20 cellular contexts compared by ENCODE assay signal in the genomic region with DNA sequence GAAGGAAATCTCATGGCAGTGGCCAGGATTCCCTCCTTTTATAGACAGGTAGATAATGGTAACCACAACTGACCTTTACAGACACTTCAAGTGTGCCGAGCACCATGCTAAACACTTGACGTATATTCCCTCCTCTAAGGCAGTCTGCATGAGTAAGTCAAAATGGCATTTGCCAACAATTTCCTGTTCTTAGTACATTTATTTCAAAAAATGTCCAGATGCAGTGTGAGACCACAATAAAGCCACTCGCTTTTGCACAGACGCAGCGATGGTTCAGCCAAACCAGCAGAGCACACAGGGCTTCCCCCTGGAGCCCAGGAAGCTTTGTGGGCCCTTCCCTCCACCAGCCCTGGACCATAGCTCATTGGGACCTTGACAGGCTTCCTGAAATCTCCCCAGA. TPM values are rescaled to one million over a fixed set of nuclear protein-coding genes. Genes with fewer than 3 reads are reported as not detected.
DNase-seq lines count a peak whose midpoint lies in the region; ATAC-seq, FAIRE-seq and TF ChIP-seq lines count a peak whose summit lies in the region.
"Had no signal": no experiment of that assay in that cellular context is flagged by ENCODE, and none has a peak within 500 bp of the region (broad histone marks: within the 10 kb centered on the region; RNA-seq: fewer than 3 reads in every experiment).

No MANE protein-coding gene starts in this region.

- no peaks in the 10 kb centered on the region for H3K36me3 Mint-ChIP-seq in MCF 10A (ENCODE audit: insufficient read depth, unreplicated experiment)

- intact Hi-C loops in MCF 10A (cut with micrococcal nuclease): no loop called here
- intact Hi-C loops in breast epithelium (cut with DNase I; ENCODE audit: low total_unique reads): no loop called here
- intact Hi-C loops in A673 (cut with micrococcal nuclease; ENCODE audit: unreplicated experiment): no loop called here
- intact Hi-C loops in mucosa of descending colon (cut with DNase I, micrococcal nuclease): no loop called here

- no peaks in the 10 kb centered on the region for H3K27me3 Mint-ChIP-seq in MCF 10A (ENCODE audit: insufficient read depth, unreplicated experiment)

- peak; percentile 39 for DNase-seq in MCF 10A (ENCODE audit: unreplicated experiment)
- DNase-seq in breast epithelium (ENCODE audit: low spot score in 2 of 2): no peak
- DNase-seq in RCC 7860 (ENCODE audit: low spot score): peak; percentile 19
- DNase-seq in epithelial cell of prostate (ENCODE audit: low read depth, low spot score): no peak
- no peak for DNase-seq in NCI-H748 (lab: John Stamatoyannopoulos, UW; ENCODE audit: unreplicated experiment)
- DNase-seq in kidney tubule cell (ENCODE audit: low spot score): no peak
- DNase-seq in A673 (ENCODE audit: low spot score): no peak
- DNase-seq in mucosa of descending colon: no peak
- DNase-seq: activated gamma-delta T cell treated with Interleukin-2 at 50 U/mL for 16 hours, brain microvascular endothelial cell, Karpas-422, NCI-H1436 treated with DMSO at 0.1 percent for 48 hours, NCI-H446 had no signal

- no peak for TF ChIP-seq CTCF in MCF 10A (IDR thresholded peaks at IDR 0.05; ENCODE audit: unreplicated experiment)
- no peak for TF ChIP-seq CTCF in breast epithelium (IDR thresholded peaks at IDR 0.05)
- TF ChIP-seq CTCF in A673 (conservative IDR thresholded peaks at IDR 0.05; ENCODE audit: low read depth, low read length): no peak
- TF ChIP-seq CTCF in mucosa of descending colon (IDR thresholded peaks at IDR 0.05): no peak

- CTCF ChIA-PET in MCF 10A (lab: Yijun Ruan, JAX) (interaction anchor here (0.6 to 0.7 kb wide), 2 partner anchors 76 to 222 kb away, joined by 3 to 4 read pairs; no protein-coding TSS in a partner anchor), A673 (lab: Charles Lee) (no interaction called here)

- POLR2A ChIA-PET in MCF 10A (lab: Yijun Ruan, JAX): no interaction called here
- POLR2A ChIA-PET in A673 (lab: Charles Lee; ENCODE audit: low non-redundant PET): no interaction called here

- H3K36me3 ChIP-seq in breast epithelium (no peaks in the 10 kb centered on the region), A673 (ENCODE audit: insufficient read depth, low read length, poor library complexity, severe bottlenecking) (no peaks in the 10 kb centered on the region), mucosa of descending colon (ENCODE audit: low read depth) (no peaks in the 10 kb centered on the region)
- H3K36me3 ChIP-seq: brain microvascular endothelial cell had no signal

- H3K9me3 Mint-ChIP-seq in MCF 10A (ENCODE audit: unreplicated experiment): no peaks in the 10 kb centered on the region
- H3K9me3 Mint-ChIP-seq: stimulated activated naive CD8-positive, alpha-beta T cell treated with anti-CD3 and anti-CD28 coated beads, Interleukin-15, Interleukin-2, amounts not matched to agents 100 ng/mL and 50 ng/mL, for 24 hours had no signal

- FAIRE-seq in RCC 7860 (lab: Jason Lieb, UNC): no peak
- FAIRE-seq: D721Med had no signal

- H3K4me3 ChIP-seq in breast epithelium: no peak overlapping the region
- no peak overlapping the region for H3K4me3 ChIP-seq in A673 (ENCODE audit: low read depth, low read length, poor library complexity, severe bottlenecking)
- H3K4me3 ChIP-seq in mucosa of descending colon: no peak overlapping the region
- H3K4me3 ChIP-seq: hepatocyte had no signal

- H3K9me3 ChIP-seq in breast epithelium: no peaks in the 10 kb centered on the region
- no peaks in the 10 kb centered on the region for H3K9me3 ChIP-seq in A673 (ENCODE audit: low read depth, low read length, poor library complexity, severe bottlenecking)
- no peaks in the 10 kb centered on the region for H3K9me3 ChIP-seq in mucosa of descending colon

- no TSS peak for BruUV-seq in MCF 10A (replicated peaks; lab: Mats Ljungman, UMichigan)
- BruUV-seq in A673 (replicated peaks; lab: Mats Ljungman, UMichigan): no TSS peak

- H3K27ac Mint-ChIP-seq in MCF 10A (ENCODE audit: low read depth, unreplicated experiment): no peak overlapping the region
- H3K27ac Mint-ChIP-seq: stimulated activated naive CD8-positive, alpha-beta T cell treated with anti-CD3 and anti-CD28 coated beads, Interleukin-15, Interleukin-2, amounts not matched to agents 100 ng/mL and 50 ng/mL, for 24 hours had no signal

- H3K4me1 Mint-ChIP-seq in MCF 10A (ENCODE audit: insufficient read depth, unreplicated experiment): peaks cover 8% of the 10 kb centered on the region

- TF ChIP-seq POLR2A in breast epithelium (IDR thresholded peaks at IDR 0.05): no peak

- H3K4me1 ChIP-seq in breast epithelium: no peaks in the 10 kb centered on the region
- no peaks in the 10 kb centered on the region for H3K4me1 ChIP-seq in A673 (ENCODE audit: insufficient read depth, low read length, poor library complexity, severe bottlenecking)
- no peaks in the 10 kb centered on the region for H3K4me1 ChIP-seq in mucosa of descending colon (ENCODE audit: low read depth)

- no peak for ATAC-seq in mucosa of descending colon
- ATAC-seq: left lobe of liver had no signal

- H3K27me3 ChIP-seq in breast epithelium: no peaks in the 10 kb centered on the region
- peaks cover 3% of the 10 kb centered on the region for H3K27me3 ChIP-seq in A673 (replicated peaks; ENCODE audit: insufficient read depth, low read depth, low read length, poor library complexity)
- H3K27me3 ChIP-seq: brain microvascular endothelial cell, hepatocyte had no signal

- no peak overlapping the region for H3K27ac ChIP-seq in breast epithelium
- peak overlapping the region; percentile 60 for H3K27ac ChIP-seq in epithelial cell of prostate
- H3K27ac ChIP-seq in A673 (ENCODE audit: low read depth, low read length, poor library complexity, severe bottlenecking): no peak overlapping the region
- H3K27ac ChIP-seq: brain microvascular endothelial cell, hepatocyte, VCaP had no signal

- no peak overlapping the region for H3K4me3 Mint-ChIP-seq in MCF 10A (ENCODE audit: unreplicated experiment)
- H3K4me3 Mint-ChIP-seq: stimulated activated naive CD8-positive, alpha-beta T cell treated with anti-CD3 and anti-CD28 coated beads, Interleukin-15, Interleukin-2, amounts not matched to agents 100 ng/mL and 50 ng/mL, for 24 hours had no signal

RNA-seq across cellular contexts. Expression of a gene that starts 16.4 kb away (rescaled TPM):
- total RNA-seq in MCF 10A (2022) (not detected in 2 replicates), breast epithelium (under 1 TPM in 1 of 3 donors, not detected in 2; 0.15 TPM), A673 (2021) (not detected in 2 replicates), mucosa of descending colon (not detected)
- total RNA-seq: hepatocyte, left lobe of liver, OCI-LY7, urinary bladder had no signal

Comparison
In these comparisons a context has a peak if more than half of its experiments do, and no peak if none do; other contexts are left out.
1. DNase-seq: peak in MCF 10A (single experiment) and RCC 7860 (single experiment); none in breast epithelium (0 of 2), epithelial cell of prostate (single experiment), NCI-H748 (single experiment), kidney tubule cell (single experiment), A673 (single experiment) and mucosa of descending colon (0 of 3).